In the genomic region with DNA sequence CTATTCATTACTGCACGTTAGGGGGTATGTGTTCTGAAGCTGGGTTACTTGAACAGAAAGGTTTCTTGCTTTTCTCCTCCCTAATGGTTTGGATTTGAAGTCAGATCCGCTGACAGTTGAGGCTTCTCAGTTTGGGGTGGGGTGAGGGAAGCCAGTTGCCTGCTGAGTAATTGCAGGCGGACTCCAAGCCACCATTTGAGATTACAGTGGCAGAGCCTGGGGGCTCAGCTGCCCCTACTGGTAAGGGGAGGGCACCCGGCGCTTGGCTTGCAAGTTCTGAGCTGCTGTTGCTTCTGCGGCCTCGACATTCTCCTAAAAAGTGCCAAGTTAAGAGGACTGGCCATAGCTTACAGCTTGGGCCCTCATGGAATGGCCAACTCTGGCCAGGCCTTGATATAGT, we compare ENCODE assay signal across 10 cellular contexts. TPM values are rescaled to one million over a fixed set of nuclear protein-coding genes. Genes with fewer than 3 reads are reported as not detected.
DNase-seq lines count a peak whose midpoint lies in the region; ATAC-seq, FAIRE-seq and TF ChIP-seq lines count a peak whose summit lies in the region.
"Had no signal": no experiment of that assay in that cellular context is flagged by ENCODE, and none has a peak within 500 bp of the region (broad histone marks: within the 10 kb centered on the region; RNA-seq: fewer than 3 reads in every experiment).

No MANE protein-coding gene starts in this region.

- peak; percentile 20 to 33 for ATAC-seq in activated T-cell treated with anti-CD3 and anti-CD28 coated beads, Interleukin-2, amount 50 U/mL, for 72 hours (replicated peaks in 1 of 2)
- no peak for ATAC-seq in thoracic aorta (ENCODE audit: insufficient number of reproducible peaks, low FRiP score, low read depth)

- no peak overlapping the region for H3K27ac Mint-ChIP-seq in activated T-cell treated with anti-CD3 and anti-CD28 coated beads, Interleukin-2, amount 50 U/mL, for 24 hours
- no peak overlapping the region for H3K27ac Mint-ChIP-seq in activated T-cell treated with anti-CD3 and anti-CD28 coated beads, Interleukin-2, amount 50 U/mL, for 72 hours
- H3K27ac Mint-ChIP-seq: T-helper 1 cell treated with Interleukin-12 subunit alpha and Interleukin-12 subunit beta and Interleukin-4 antibody, amounts not matched to agents 30 μg/mL and 1 μg/mL, for 36 hours had no signal

- no peaks in the 10 kb centered on the region for H3K36me3 ChIP-seq in thoracic aorta
- H3K36me3 ChIP-seq: heart right ventricle had no signal

- peaks cover 86% of the 10 kb centered on the region for H3K27me3 Mint-ChIP-seq in activated T-cell treated with anti-CD3 and anti-CD28 coated beads, Interleukin-2, amount 50 U/mL, for 24 hours
- peaks cover 83% of the 10 kb centered on the region for H3K27me3 Mint-ChIP-seq in activated T-cell treated with anti-CD3 and anti-CD28 coated beads, Interleukin-2, amount 50 U/mL, for 72 hours (ENCODE audit: low read depth)

- H3K4me1 ChIP-seq in thoracic aorta (ENCODE audit: control insufficient read depth in 1 of 2, low read depth in 2 of 2), result peaks cover 0 to 16% of the 10 kb centered on the region in 2 donors

- DNase-seq in activated T-cell treated with anti-CD3 and anti-CD28 coated beads, Interleukin-2, amount 50 U/mL, for 24 hours, result no peak
- DNase-seq in activated T-cell treated with anti-CD3 and anti-CD28 coated beads for 4 hours (no peak), islet precursor cell (peak; percentile 83), thoracic aorta (ENCODE audit: low spot score) (no peak), COR-L47 (lab: John Stamatoyannopoulos, UW) (no peak), inferior parietal cortex (ENCODE audit: extremely low spot score) (no peak), HTR-8/SVneo (ENCODE audit: insufficient read length, low spot score) (no peak)
- DNase-seq in activated T-cell treated with anti-CD3 and anti-CD28 coated beads, Interleukin-2, amount 50 U/mL, for 72 hours, result peak; percentile 28 to 49

- H3K4me3 Mint-ChIP-seq in activated T-cell treated with anti-CD3 and anti-CD28 coated beads, Interleukin-2, amount 50 U/mL, for 24 hours, result peak overlapping the region; percentile 71
- H3K4me3 Mint-ChIP-seq in activated T-cell treated with anti-CD3 and anti-CD28 coated beads, Interleukin-2, amount 50 U/mL, for 72 hours, result peak overlapping the region; percentile 93 to 94

- no peaks in the 10 kb centered on the region for H3K9me3 Mint-ChIP-seq in activated T-cell treated with anti-CD3 and anti-CD28 coated beads, Interleukin-2, amount 50 U/mL, for 24 hours
- no peaks in the 10 kb centered on the region for H3K9me3 Mint-ChIP-seq in activated T-cell treated with anti-CD3 and anti-CD28 coated beads, Interleukin-2, amount 50 U/mL, for 72 hours
- H3K9me3 Mint-ChIP-seq: T-helper 1 cell treated with Interleukin-12 subunit alpha and Interleukin-12 subunit beta and Interleukin-4 antibody, amounts not matched to agents 30 μg/mL and 1 μg/mL, for 36 hours had no signal

- no peak overlapping the region for H3K27ac ChIP-seq in thoracic aorta

- FAIRE-seq in HTR-8/SVneo (lab: Jason Lieb, UNC), result no peak

- no peaks in the 10 kb centered on the region for H3K36me3 Mint-ChIP-seq in activated T-cell treated with anti-CD3 and anti-CD28 coated beads, Interleukin-2, amount 50 U/mL, for 24 hours (ENCODE audit: low read depth)
- no peaks in the 10 kb centered on the region for H3K36me3 Mint-ChIP-seq in activated T-cell treated with anti-CD3 and anti-CD28 coated beads, Interleukin-2, amount 50 U/mL, for 72 hours (ENCODE audit: insufficient read depth in 2 of 2)

- H3K9me3 ChIP-seq in thoracic aorta, result no peaks in the 10 kb centered on the region
- H3K9me3 ChIP-seq: heart right ventricle had no signal

- TF ChIP-seq CTCF in thoracic aorta (IDR thresholded peaks at IDR 0.05), result no peak

- H3K27me3 ChIP-seq in thoracic aorta (replicated peaks; ENCODE audit: insufficient read depth), result no peaks in the 10 kb centered on the region

- peaks cover 46% of the 10 kb centered on the region for H3K4me1 Mint-ChIP-seq in activated T-cell treated with anti-CD3 and anti-CD28 coated beads, Interleukin-2, amount 50 U/mL, for 24 hours (ENCODE audit: low read depth)
- H3K4me1 Mint-ChIP-seq in activated T-cell treated with anti-CD3 and anti-CD28 coated beads, Interleukin-2, amount 50 U/mL, for 72 hours (ENCODE audit: low read depth), result peaks cover 53% of the 10 kb centered on the region

- H3K4me3 ChIP-seq in thoracic aorta, result peak overlapping the region; percentile 78

RNA-seq across cellular contexts. Expression of a gene that starts 2.0 kb away (rescaled TPM):
- 1 to 10 TPM in 1 of 2 donors, under 1 TPM in 1; 0.28 to 2.0 TPM for total RNA-seq in activated T-cell treated with anti-CD3 and anti-CD28 coated beads, Interleukin-2, amount 50 U/mL, for 72 hours
- total RNA-seq in thoracic aorta, result 1 to 10 TPM in 1 of 2 donors, under 1 TPM in 1; 0.54 to 1.3 TPM
- total RNA-seq: heart right ventricle had no signal

Comparison
In these comparisons a context has a peak if more than half of its experiments do, and no peak if none do; other contexts are left out.
1. DNase-seq: peak in activated T-cell treated with anti-CD3 and anti-CD28 coated beads, Interleukin-2, amount 50 U/mL, for 72 hours (2 of 2) and islet precursor cell (single experiment); none in activated T-cell treated with anti-CD3 and anti-CD28 coated beads, Interleukin-2, amount 50 U/mL, for 24 hours (single experiment), activated T-cell treated with anti-CD3 and anti-CD28 coated beads for 4 hours (single experiment), thoracic aorta (single experiment), COR-L47 (single experiment), inferior parietal cortex (single experiment) and HTR-8/SVneo (single experiment).